Comparison of ENCODE assay signal across 12 cellular contexts in genomic region chr2:222434204-222434603, GRCh38. TPM values are rescaled to one million over a fixed set of nuclear protein-coding genes. Genes with fewer than 3 reads are reported as not detected.
DNase-seq lines count a peak whose midpoint lies in the region; ATAC-seq and TF ChIP-seq lines count a peak whose summit lies in the region.
"Had no signal": no experiment of that assay in that cellular context is flagged by ENCODE, and none has a peak within 500 bp of the region (broad histone marks: within the 10 kb centered on the region; RNA-seq: fewer than 3 reads in every experiment).

No MANE protein-coding gene starts in this region.

- H3K4me1 Mint-ChIP-seq in osteocyte (ENCODE audit: unreplicated experiment) = no peaks in the 10 kb centered on the region

- TF ChIP-seq CTCF in osteocyte (IDR thresholded peaks at IDR 0.05) = no peak

- no peaks in the 10 kb centered on the region for H3K4me1 ChIP-seq in HAP-1

- H3K27ac Mint-ChIP-seq in osteocyte (ENCODE audit: unreplicated experiment) = no peak overlapping the region

- DNase-seq in LoVo (ENCODE audit: low spot score) (no peak), HAP-1 (ENCODE audit: low spot score in 2 of 2) (no peak), NAMALWA (ENCODE audit: low spot score) (no peak), osteocyte (ENCODE audit: extremely low spot score, unreplicated experiment) (no peak)
- DNase-seq: activated CD4-positive, alpha-beta T cell treated with anti-CD3 and anti-CD28 coated beads, Interleukin-2, amount 50 U/mL, for 4 hours; effector CD4-positive, alpha-beta T cell had no signal

- H3K4me3 ChIP-seq in GM08714 (ENCODE audit: low read length) (peak overlapping the region; percentile 46; the same call in 1 of the 2 replicates), HAP-1 (no peak overlapping the region)

- 0 out of 2 replicates have a peak, but pooled peaks cover 3% of the 10 kb centered on the region for H3K27me3 ChIP-seq in HAP-1 (ENCODE audit: low read depth)

- H3K27me3 Mint-ChIP-seq in osteocyte (ENCODE audit: unreplicated experiment) = peaks cover 13% of the 10 kb centered on the region

- in situ Hi-C loops in HAP-1 (cut with MboI; ENCODE audit: low sequenced_read_pairs) = no loop called here

- no peaks in the 10 kb centered on the region for H3K36me3 ChIP-seq in HAP-1 (replicated peaks)

- no peaks in the 10 kb centered on the region for H3K9me3 ChIP-seq in HAP-1

- ATAC-seq in GM19468 (IDR thresholded peaks at IDR 0.05; ENCODE audit: extremely low read depth, unreplicated experiment) = peak; percentile 8
- peak; percentile 45 for ATAC-seq in HG02943 (IDR thresholded peaks at IDR 0.05; ENCODE audit: low read depth, unreplicated experiment)
- ATAC-seq in HG03575 (IDR thresholded peaks at IDR 0.05; ENCODE audit: extremely low read depth, insufficient number of reproducible peaks, low FRiP score, unreplicated experiment) = peak; percentile 27

- peaks cover 3% of the 10 kb centered on the region for H3K9me3 Mint-ChIP-seq in osteocyte (ENCODE audit: unreplicated experiment)

- no peaks in the 10 kb centered on the region for H3K36me3 Mint-ChIP-seq in osteocyte (ENCODE audit: unreplicated experiment)

- H3K4me3 Mint-ChIP-seq in osteocyte (ENCODE audit: unreplicated experiment) = no peak overlapping the region

RNA-seq across cellular contexts. Expression of gene SGPP2, which starts 9.9 kb away (rescaled TPM):
- not detected in 2 replicates for total RNA-seq in osteocyte
- total RNA-seq: NCI-H460, SK-MEL-5 had no signal
